In genomic region chr7:153642989-153643388, GRCh38 we compare ENCODE assay signal across 29 cellular contexts.
"Had no signal": no experiment of that assay in that cellular context is flagged by ENCODE, and none has a peak within 500 bp of the region (broad histone marks: within the 10 kb centered on the region; RNA-seq: fewer than 3 reads in every experiment).

No MANE protein-coding gene starts in this region.

- H3K27ac ChIP-seq: stomach, suprapubic skin, testis, thoracic aorta, thyroid gland, tibial artery, tibial nerve, transverse colon, upper lobe of left lung, upper lobe of right lung, vagina had no signal

- ATAC-seq: stimulated activated effector memory CD8-positive, alpha-beta T cell treated with anti-CD3 and anti-CD28 coated beads, Interleukin-12 subunit alpha, Interleukin-12 subunit beta, amount 100 ng/mL, for 72 hours; stimulated activated memory B cell treated with anti-CD40 and anti-IgM and Interleukin-4, amounts not matched to agents 10 μg/mL and 1 μg/mL and 100 μg/mL, for 72 hours; stimulated activated naive B cell treated with anti-CD40 and anti-IgM and Interleukin-4, amounts not matched to agents 10 μg/mL and 1 μg/mL and 100 μg/mL, for 72 hours; stimulated activated naive CD8-positive, alpha-beta T cell treated with anti-CD3 and anti-CD28 coated beads, Interleukin-15, amount 100 ng/mL, for 72 hours; stimulated activated naive CD8-positive, alpha-beta T cell treated with anti-CD3 and anti-CD28 coated beads, Interleukin-15, Interleukin-2, amounts not matched to agents 100 U/mL and 50 U/mL, for 24 hours; upper lobe of right lung had no signal

- H3K9me3 ChIP-seq: testis, thyroid gland, upper lobe of right lung, uterus, vagina had no signal

- H3K36me3 Mint-ChIP-seq: stimulated activated effector memory CD8-positive, alpha-beta T cell treated with anti-CD3 and anti-CD28 coated beads, Interleukin-12 subunit alpha, Interleukin-12 subunit beta, amount 100 ng/mL, for 72 hours; stimulated activated memory B cell treated with anti-CD40 and anti-IgM and Interleukin-4, amounts not matched to agents 10 μg/mL and 1 μg/mL and 100 μg/mL, for 72 hours; stimulated activated naive B cell treated with anti-CD40 and anti-IgM and Interleukin-4, amounts not matched to agents 10 μg/mL and 1 μg/mL and 100 μg/mL, for 72 hours; type B pancreatic cell had no signal

- H3K4me3 ChIP-seq: stomach, suprapubic skin, testis, thoracic aorta, thyroid gland, tibial artery, tibial nerve, transverse colon, upper lobe of left lung, upper lobe of right lung, uterus, vagina had no signal

- H3K27me3 Mint-ChIP-seq: stimulated activated memory B cell treated with anti-CD40 and anti-IgM and Interleukin-4, amounts not matched to agents 10 μg/mL and 1 μg/mL and 100 μg/mL, for 72 hours; stimulated activated naive B cell treated with anti-CD40 and anti-IgM and Interleukin-4, amounts not matched to agents 10 μg/mL and 1 μg/mL and 100 μg/mL, for 72 hours; stimulated activated naive CD8-positive, alpha-beta T cell treated with anti-CD3 and anti-CD28 coated beads, Interleukin-15, amount 100 ng/mL, for 72 hours; stimulated activated naive CD8-positive, alpha-beta T cell treated with anti-CD3 and anti-CD28 coated beads, Interleukin-15, Interleukin-2, amounts not matched to agents 100 ng/mL and 50 ng/mL, for 24 hours; type B pancreatic cell had no signal

- H3K4me1 ChIP-seq: stomach, suprapubic skin, testis, thyroid gland, tibial artery, tibial nerve, transverse colon, upper lobe of left lung, upper lobe of right lung, uterus, vagina had no signal

- H3K4me3 Mint-ChIP-seq: stimulated activated effector memory CD8-positive, alpha-beta T cell treated with anti-CD3 and anti-CD28 coated beads, Interleukin-12 subunit alpha, Interleukin-12 subunit beta, amount 100 ng/mL, for 72 hours; stimulated activated memory B cell treated with anti-CD40 and anti-IgM and Interleukin-4, amounts not matched to agents 10 μg/mL and 1 μg/mL and 100 μg/mL, for 72 hours; stimulated activated naive B cell treated with anti-CD40 and anti-IgM and Interleukin-4, amounts not matched to agents 10 μg/mL and 1 μg/mL and 100 μg/mL, for 72 hours; stimulated activated naive CD8-positive, alpha-beta T cell treated with anti-CD3 and anti-CD28 coated beads, Interleukin-15, amount 100 ng/mL, for 72 hours; stimulated activated naive CD8-positive, alpha-beta T cell treated with anti-CD3 and anti-CD28 coated beads, Interleukin-15, Interleukin-2, amounts not matched to agents 100 ng/mL and 50 ng/mL, for 24 hours; type B pancreatic cell had no signal

- H3K27me3 ChIP-seq: stomach, suprapubic skin, testis, thyroid gland, tibial artery, tibial nerve, transverse colon, upper lobe of left lung, upper lobe of right lung, uterus, vagina had no signal

- FAIRE-seq: urothelium cell line had no signal

- H3K27ac Mint-ChIP-seq: stimulated activated effector memory CD8-positive, alpha-beta T cell treated with anti-CD3 and anti-CD28 coated beads, Interleukin-12 subunit alpha, Interleukin-12 subunit beta, amount 100 ng/mL, for 72 hours; stimulated activated memory B cell treated with anti-CD40 and anti-IgM and Interleukin-4, amounts not matched to agents 10 μg/mL and 1 μg/mL and 100 μg/mL, for 72 hours; stimulated activated naive B cell treated with anti-CD40 and anti-IgM and Interleukin-4, amounts not matched to agents 10 μg/mL and 1 μg/mL and 100 μg/mL, for 72 hours; stimulated activated naive CD8-positive, alpha-beta T cell treated with anti-CD3 and anti-CD28 coated beads, Interleukin-15, amount 100 ng/mL, for 72 hours; stimulated activated naive CD8-positive, alpha-beta T cell treated with anti-CD3 and anti-CD28 coated beads, Interleukin-15, Interleukin-2, amounts not matched to agents 100 ng/mL and 50 ng/mL, for 24 hours; type B pancreatic cell had no signal

- H3K4me1 Mint-ChIP-seq: stimulated activated effector memory CD8-positive, alpha-beta T cell treated with anti-CD3 and anti-CD28 coated beads, Interleukin-12 subunit alpha, Interleukin-12 subunit beta, amount 100 ng/mL, for 72 hours; stimulated activated memory B cell treated with anti-CD40 and anti-IgM and Interleukin-4, amounts not matched to agents 10 μg/mL and 1 μg/mL and 100 μg/mL, for 72 hours; stimulated activated naive CD8-positive, alpha-beta T cell treated with anti-CD3 and anti-CD28 coated beads, Interleukin-15, amount 100 ng/mL, for 72 hours had no signal

- DNase-seq: stimulated activated CD4-positive, alpha-beta T cell treated with anti-CD3 and anti-CD28 coated beads, Interleukin-2, amount 100 ng/mL, for 48 hours; stimulated activated CD4-positive, alpha-beta T cell treated with anti-CD3 and anti-CD28 coated beads, Interleukin-4, amount 100 ng/mL, for 1 hour; stimulated activated CD4-positive, alpha-beta T cell treated with anti-CD3 and anti-CD28 coated beads, Interleukin-4, amount 100 ng/mL, for 24 hours; stimulated activated CD4-positive, alpha-beta T cell treated with anti-CD3 and anti-CD28 coated beads, Interleukin-4, amount 100 ng/mL, for 4 hours; stimulated activated CD8-positive, alpha-beta memory T cell treated with anti-CD3 and anti-CD28 coated beads, Interleukin-4, amount 100 ng/mL, for 48 hours; stimulated activated naive B cell treated with anti-CD40 and anti-IgM and Interleukin-4, amounts not matched to agents 10 μg/mL and 1 μg/mL and 100 μg/mL, for 72 hours; stimulated activated naive CD4-positive, alpha-beta T cell; stimulated activated naive CD4-positive, alpha-beta T cell treated with Interleukin-2 at 50 U/mL for 16 hours; stimulated activated naive CD8-positive, alpha-beta T cell treated with anti-CD3 and anti-CD28 coated beads, Interleukin-15, amount 100 ng/mL, for 72 hours; stimulated activated naive CD8-positive, alpha-beta T cell treated with anti-CD3 and anti-CD28 coated beads, Interleukin-15, Interleukin-2, amounts not matched to agents 100 U/mL and 50 U/mL, for 24 hours; stomach; substantia nigra; testis; thyroid gland; tibial artery; transverse colon; trophoblast cell; upper lobe of left lung; upper lobe of right lung; uterus had no signal

- H3K36me3 ChIP-seq: stomach, suprapubic skin, thoracic aorta, thyroid gland, tibial artery, tibial nerve, transverse colon, upper lobe of left lung, upper lobe of right lung, uterus, vagina had no signal
